1 cellular context compared by ENCODE assay signal in genomic region chr18:32378705-32379104, GRCh38.
TF ChIP-seq lines count a peak whose summit lies in the region.

No MANE protein-coding gene starts in this region.

TF ChIP-seq in liver, 16 proteins besides CTCF, POLR2A, EP300 and RAD21 (continued from another document):
- TF ChIP-seq, protein P1, sequence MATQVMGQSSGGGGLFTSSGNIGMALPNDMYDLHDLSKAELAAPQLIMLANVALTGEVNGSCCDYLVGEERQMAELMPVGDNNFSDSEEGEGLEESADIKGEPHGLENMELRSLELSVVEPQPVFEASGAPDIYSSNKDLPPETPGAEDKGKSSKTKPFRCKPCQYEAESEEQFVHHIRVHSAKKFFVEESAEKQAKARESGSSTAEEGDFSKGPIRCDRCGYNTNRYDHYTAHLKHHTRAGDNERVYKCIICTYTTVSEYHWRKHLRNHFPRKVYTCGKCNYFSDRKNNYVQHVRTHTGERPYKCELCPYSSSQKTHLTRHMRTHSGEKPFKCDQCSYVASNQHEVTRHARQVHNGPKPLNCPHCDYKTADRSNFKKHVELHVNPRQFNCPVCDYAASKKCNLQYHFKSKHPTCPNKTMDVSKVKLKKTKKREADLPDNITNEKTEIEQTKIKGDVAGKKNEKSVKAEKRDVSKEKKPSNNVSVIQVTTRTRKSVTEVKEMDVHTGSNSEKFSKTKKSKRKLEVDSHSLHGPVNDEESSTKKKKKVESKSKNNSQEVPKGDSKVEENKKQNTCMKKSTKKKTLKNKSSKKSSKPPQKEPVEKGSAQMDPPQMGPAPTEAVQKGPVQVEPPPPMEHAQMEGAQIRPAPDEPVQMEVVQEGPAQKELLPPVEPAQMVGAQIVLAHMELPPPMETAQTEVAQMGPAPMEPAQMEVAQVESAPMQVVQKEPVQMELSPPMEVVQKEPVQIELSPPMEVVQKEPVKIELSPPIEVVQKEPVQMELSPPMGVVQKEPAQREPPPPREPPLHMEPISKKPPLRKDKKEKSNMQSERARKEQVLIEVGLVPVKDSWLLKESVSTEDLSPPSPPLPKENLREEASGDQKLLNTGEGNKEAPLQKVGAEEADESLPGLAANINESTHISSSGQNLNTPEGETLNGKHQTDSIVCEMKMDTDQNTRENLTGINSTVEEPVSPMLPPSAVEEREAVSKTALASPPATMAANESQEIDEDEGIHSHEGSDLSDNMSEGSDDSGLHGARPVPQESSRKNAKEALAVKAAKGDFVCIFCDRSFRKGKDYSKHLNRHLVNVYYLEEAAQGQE (IDR thresholded peaks at IDR 0.05), result peak; percentile 86
- peak; percentile 47 for TF ChIP-seq HNF4G (IDR thresholded peaks at IDR 0.05)
- TF ChIP-seq FOXA2 (IDR thresholded peaks at IDR 0.05), result peak; percentile 56
